ENCODE assay signal across 24 cellular contexts in genomic region chr2:173419506-173419905, GRCh38.
"Had no signal": no experiment of that assay in that cellular context is flagged by ENCODE, and none has a peak within 500 bp of the region (broad histone marks: within the 10 kb centered on the region; RNA-seq: fewer than 3 reads in every experiment).

No MANE protein-coding gene starts in this region.

- H3K4me3 Mint-ChIP-seq: activated CD4-positive, alpha-beta memory T cell treated with anti-CD3 and anti-CD28 coated beads for 36 hours; activated CD4-positive, alpha-beta T cell treated with anti-CD3 and anti-CD28 coated beads, Interleukin-2, amount 10 ng/mL, durations not matched to agents 7 days and 5 days; activated naive CD4-positive, alpha-beta T cell treated with anti-CD3 and anti-CD28 coated beads for 36 hours; activated naive CD8-positive, alpha-beta T cell; activated T-cell treated with anti-CD3 and anti-CD28 coated beads, Interleukin-2, amount 50 U/mL, for 4 hours; brain had no signal

- H3K36me3 ChIP-seq: SJSA1 had no signal

- H3K27ac Mint-ChIP-seq: activated CD4-positive, alpha-beta memory T cell treated with anti-CD3 and anti-CD28 coated beads for 36 hours; activated CD4-positive, alpha-beta T cell treated with anti-CD3 and anti-CD28 coated beads, Interleukin-2, amount 10 ng/mL, durations not matched to agents 7 days and 5 days; activated naive CD4-positive, alpha-beta T cell treated with anti-CD3 and anti-CD28 coated beads for 36 hours; activated naive CD8-positive, alpha-beta T cell; brain had no signal

- H3K9me3 Mint-ChIP-seq: activated CD4-positive, alpha-beta memory T cell treated with anti-CD3 and anti-CD28 coated beads for 36 hours; activated CD4-positive, alpha-beta T cell treated with anti-CD3 and anti-CD28 coated beads, Interleukin-2, amount 10 ng/mL, durations not matched to agents 7 days and 5 days; activated naive CD4-positive, alpha-beta T cell treated with anti-CD3 and anti-CD28 coated beads for 36 hours; activated T-cell treated with anti-CD3 and anti-CD28 coated beads, Interleukin-2, amount 50 U/mL, for 4 hours had no signal

- ATAC-seq: activated T-cell treated with anti-CD3 and anti-CD28 coated beads, Interleukin-2, amount 50 U/mL, for 4 hours; Panc1; SK-N-SH treated with all-trans-retinoic acid at 6 μM for 48 hours had no signal

- H3K4me1 Mint-ChIP-seq: activated CD4-positive, alpha-beta T cell treated with anti-CD3 and anti-CD28 coated beads, Interleukin-2, amount 10 ng/mL, durations not matched to agents 7 days and 5 days had no signal

- H3K9me3 ChIP-seq: SJSA1 had no signal

- H3K4me3 ChIP-seq: SJSA1 had no signal

- FAIRE-seq: astrocyte, colon had no signal

- H3K36me3 Mint-ChIP-seq: activated CD4-positive, alpha-beta memory T cell treated with anti-CD3 and anti-CD28 coated beads for 36 hours; brain had no signal

- H3K27me3 ChIP-seq: SJSA1 had no signal

- H3K27ac ChIP-seq: SJSA1 had no signal

- DNase-seq: activated CD4-positive, alpha-beta memory T cell treated with anti-CD3 and anti-CD28 coated beads for 36 hours; activated CD4-positive, alpha-beta T cell treated with anti-CD3 and anti-CD28 coated beads, Interleukin-2, amount 10 ng/mL, durations not matched to agents 7 days and 5 days; activated CD4-positive, CD25-positive, alpha-beta regulatory T cell; activated CD8-positive, alpha-beta memory T cell treated with anti-CD3 and anti-CD28 coated beads for 24 hours; activated effector memory CD4-positive, alpha-beta T cell treated with anti-CD3 and anti-CD28 coated beads, Interleukin-2, amount 50 U/mL, for 16 hours; activated naive CD4-positive, alpha-beta T cell treated with anti-CD3 and anti-CD28 coated beads for 36 hours; activated T-cell treated with anti-CD3 and anti-CD28 coated beads, Interleukin-2, amount 50 U/mL, for 4 hours; amygdala; cerebellar nuclear complex; NCI-H1092 treated with DMSO at 0.1 percent for 48 hours; NCI-H1417 treated with DMSO at 0.1 percent for 48 hours; NCI-H1694 treated with DMSO at 0.1 percent for 48 hours; NCI-H2029 treated with DMSO at 0.1 percent for 48 hours; NCI-H446; RPMI8226; SHP77; SW 1271 had no signal
